20 cellular contexts compared by ENCODE assay signal in genomic region chr6:166449641-166450040, GRCh38.
DNase-seq lines count a peak whose midpoint lies in the region; ATAC-seq and TF ChIP-seq lines count a peak whose summit lies in the region.
"Had no signal": no experiment of that assay in that cellular context is flagged by ENCODE, and none has a peak within 500 bp of the region (broad histone marks: within the 10 kb centered on the region; RNA-seq: fewer than 3 reads in every experiment).

No MANE protein-coding gene starts in this region.

- H3K27ac ChIP-seq in RWPE2 (ENCODE audit: poor library complexity, severe bottlenecking), result no peak overlapping the region
- no peak overlapping the region for H3K27ac ChIP-seq in upper lobe of left lung
- H3K27ac ChIP-seq in gastroesophageal sphincter, result no peak overlapping the region
- H3K27ac ChIP-seq: 22Rv1, BLaER1, C4-2B, GM23248 had no signal

- TF ChIP-seq EP300 in upper lobe of left lung (IDR thresholded peaks at IDR 0.05), result no peak
- no peak for TF ChIP-seq EP300 in gastroesophageal sphincter (IDR thresholded peaks at IDR 0.05)

- no peaks in the 10 kb centered on the region for H3K4me1 Mint-ChIP-seq in WTC11
- H3K4me1 Mint-ChIP-seq: B cell had no signal

- H3K27me3 ChIP-seq in RWPE2 (ENCODE audit: insufficient read depth, poor library complexity, severe bottlenecking) (no peaks in the 10 kb centered on the region), upper lobe of left lung (no peaks in the 10 kb centered on the region), gastroesophageal sphincter (no peaks in the 10 kb centered on the region)
- H3K27me3 ChIP-seq: BLaER1 had no signal

- ATAC-seq in RWPE2 (ENCODE audit: low read depth) (no peak), omental fat pad (ENCODE audit: low FRiP score) (peak; percentile 19), upper lobe of left lung (ENCODE audit: low FRiP score in 2 of 2) (peak; percentile 10 to 41), gastroesophageal sphincter (no peak), WTC11 (no peak)
- ATAC-seq: CD8-positive, alpha-beta T cell had no signal

- H3K36me3 ChIP-seq in RWPE2 (ENCODE audit: low read depth), result peaks cover 24% of the 10 kb centered on the region
- H3K36me3 ChIP-seq in upper lobe of left lung, result peaks cover 7 to 61% (median 38%) of the 10 kb centered on the region in 4 donors
- peaks cover 0 to 73% of the 10 kb centered on the region in 2 donors for H3K36me3 ChIP-seq in gastroesophageal sphincter

- CTCF ChIA-PET in WTC11 (lab: Charles Lee), result no interaction called here

- H3K4me1 ChIP-seq in RWPE2 (ENCODE audit: insufficient read depth, poor library complexity, severe bottlenecking), result no peaks in the 10 kb centered on the region
- no peaks in the 10 kb centered on the region for H3K4me1 ChIP-seq in upper lobe of left lung
- no peaks in the 10 kb centered on the region for H3K4me1 ChIP-seq in gastroesophageal sphincter
- H3K4me1 ChIP-seq: BLaER1, Caco-2 had no signal

- H3K9me3 ChIP-seq in RWPE2 (ENCODE audit: severe bottlenecking) (no peaks in the 10 kb centered on the region), upper lobe of left lung (no peaks in the 10 kb centered on the region), gastroesophageal sphincter (no peaks in the 10 kb centered on the region)
- H3K9me3 ChIP-seq: Caco-2 had no signal

- TF ChIP-seq POLR2A in upper lobe of left lung (IDR thresholded peaks at IDR 0.05) (no peak), gastroesophageal sphincter (IDR thresholded peaks at IDR 0.05) (no peak)

- POLR2A ChIA-PET in WTC11 (lab: Charles Lee), result no interaction called here

- peaks cover 11% of the 10 kb centered on the region for H3K9me3 Mint-ChIP-seq in WTC11
- H3K9me3 Mint-ChIP-seq: CD8-positive, alpha-beta T cell had no signal

- H3K4me3 Mint-ChIP-seq in WTC11, result no peak overlapping the region
- H3K4me3 Mint-ChIP-seq: B cell; CD4-positive, CD25-positive, alpha-beta regulatory T cell; CD8-positive, alpha-beta T cell had no signal

- peaks cover 32% of the 10 kb centered on the region for H3K36me3 Mint-ChIP-seq in WTC11
- H3K36me3 Mint-ChIP-seq: CD8-positive, alpha-beta T cell had no signal

- TF ChIP-seq CTCF in RWPE2 (IDR thresholded peaks at IDR 0.05; ENCODE audit: poor library complexity, severe bottlenecking), result no peak
- TF ChIP-seq CTCF in omental fat pad (IDR thresholded peaks at IDR 0.05), result no peak
- TF ChIP-seq CTCF in upper lobe of left lung (IDR thresholded peaks at IDR 0.05), result no peak
- TF ChIP-seq CTCF in gastroesophageal sphincter (IDR thresholded peaks at IDR 0.05), result no peak
- no peak for TF ChIP-seq CTCF in WTC11 (IDR thresholded peaks at IDR 0.05)

- H3K27me3 Mint-ChIP-seq in WTC11 (ENCODE audit: low read depth), result no peaks in the 10 kb centered on the region

- no peak overlapping the region for H3K27ac Mint-ChIP-seq in WTC11
- H3K27ac Mint-ChIP-seq: B cell; CD4-positive, CD25-positive, alpha-beta regulatory T cell; CD8-positive, alpha-beta T cell had no signal

- DNase-seq in activated CD8-positive, alpha-beta memory T cell treated with anti-CD3 and anti-CD28 coated beads, Interleukin-2, amount 50 U/mL, for 48 hours, result peak; percentile 32
- no peak for DNase-seq in activated CD8-positive, alpha-beta memory T cell treated with anti-CD3 and anti-CD28 coated beads, Interleukin-2, amount 50 U/mL, for 4 hours
- DNase-seq in RWPE2 (ENCODE audit: low spot score), result peak; percentile 35
- DNase-seq in omental fat pad (ENCODE audit: low spot score), result no peak
- peak in 1 of 2 donors; percentile 15 for DNase-seq in upper lobe of left lung
- no peak for DNase-seq in cerebellar nuclear complex (lab: John Stamatoyannopoulos, UW)
- DNase-seq in WTC11 (ENCODE audit: low spot score), result no peak
- DNase-seq: Caco-2; CD4-positive, CD25-positive, alpha-beta regulatory T cell; CD8-positive, alpha-beta T cell; DMS153; DND-41; GM23248; H7; HCEC 1CT had no signal

- H3K4me3 ChIP-seq in RWPE2 (ENCODE audit: severe bottlenecking) (no peak overlapping the region), upper lobe of left lung (no peak overlapping the region), gastroesophageal sphincter (no peak overlapping the region)
- H3K4me3 ChIP-seq: BLaER1, GM23248 had no signal

- 91 to 93% methylated on average over 3 to 8 of the region's 9 CpGs for WGBS in upper lobe of left lung, 2 donors
- WGBS in gastroesophageal sphincter (ENCODE audit: low coverage in 1 of 2), 2 donors, result no CpG with 5 or more reads among the region's 9 CpGs

TF ChIP-seq in WTC11, 78 proteins besides CTCF, POLR2A, EP300 and RAD21:
- TF ChIP-seq ELF4 (CRISPR knock-in tag; IDR thresholded peaks at IDR 0.05; ENCODE audit: low read depth), result no peak
- no peak for TF ChIP-seq MYBL2 (CRISPR knock-in tag; IDR thresholded peaks at IDR 0.05)
- no peak for TF ChIP-seq AR (CRISPR knock-in tag; IDR thresholded peaks at IDR 0.05)
- no peak for TF ChIP-seq CREM (CRISPR knock-in tag; IDR thresholded peaks at IDR 0.05)
- TF ChIP-seq HMGA2 (CRISPR knock-in tag; IDR thresholded peaks at IDR 0.05), result no peak
- TF ChIP-seq, protein P1, sequence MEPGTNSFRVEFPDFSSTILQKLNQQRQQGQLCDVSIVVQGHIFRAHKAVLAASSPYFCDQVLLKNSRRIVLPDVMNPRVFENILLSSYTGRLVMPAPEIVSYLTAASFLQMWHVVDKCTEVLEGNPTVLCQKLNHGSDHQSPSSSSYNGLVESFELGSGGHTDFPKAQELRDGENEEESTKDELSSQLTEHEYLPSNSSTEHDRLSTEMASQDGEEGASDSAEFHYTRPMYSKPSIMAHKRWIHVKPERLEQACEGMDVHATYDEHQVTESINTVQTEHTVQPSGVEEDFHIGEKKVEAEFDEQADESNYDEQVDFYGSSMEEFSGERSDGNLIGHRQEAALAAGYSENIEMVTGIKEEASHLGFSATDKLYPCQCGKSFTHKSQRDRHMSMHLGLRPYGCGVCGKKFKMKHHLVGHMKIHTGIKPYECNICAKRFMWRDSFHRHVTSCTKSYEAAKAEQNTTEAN (CRISPR knock-in tag; IDR thresholded peaks at IDR 0.05), result no peak
- TF ChIP-seq ATF1 (CRISPR knock-in tag; IDR thresholded peaks at IDR 0.05), result no peak
- TF ChIP-seq KAT7 (CRISPR knock-in tag; IDR thresholded peaks at IDR 0.05; ENCODE audit: borderline replicate concordance), result no peak
- TF ChIP-seq EMX1 (CRISPR knock-in tag; IDR thresholded peaks at IDR 0.05), result no peak
- no peak for TF ChIP-seq NFYB (CRISPR knock-in tag; conservative IDR thresholded peaks at IDR 0.05; ENCODE audit: low read depth)
- TF ChIP-seq OVOL2 (CRISPR knock-in tag; IDR thresholded peaks at IDR 0.05; ENCODE audit: borderline replicate concordance), result no peak
- TF ChIP-seq, protein P2, sequence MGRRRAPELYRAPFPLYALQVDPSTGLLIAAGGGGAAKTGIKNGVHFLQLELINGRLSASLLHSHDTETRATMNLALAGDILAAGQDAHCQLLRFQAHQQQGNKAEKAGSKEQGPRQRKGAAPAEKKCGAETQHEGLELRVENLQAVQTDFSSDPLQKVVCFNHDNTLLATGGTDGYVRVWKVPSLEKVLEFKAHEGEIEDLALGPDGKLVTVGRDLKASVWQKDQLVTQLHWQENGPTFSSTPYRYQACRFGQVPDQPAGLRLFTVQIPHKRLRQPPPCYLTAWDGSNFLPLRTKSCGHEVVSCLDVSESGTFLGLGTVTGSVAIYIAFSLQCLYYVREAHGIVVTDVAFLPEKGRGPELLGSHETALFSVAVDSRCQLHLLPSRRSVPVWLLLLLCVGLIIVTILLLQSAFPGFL (CRISPR knock-in tag; IDR thresholded peaks at IDR 0.05; ENCODE audit: borderline replicate concordance), result no peak

Comparison
In these comparisons a context has a peak if more than half of its experiments do, and no peak if none do; other contexts are left out.
1. DNase-seq: peak in activated CD8-positive, alpha-beta memory T cell treated with anti-CD3 and anti-CD28 coated beads, Interleukin-2, amount 50 U/mL, for 48 hours (single experiment) and RWPE2 (single experiment); none in activated CD8-positive, alpha-beta memory T cell treated with anti-CD3 and anti-CD28 coated beads, Interleukin-2, amount 50 U/mL, for 4 hours (single experiment), omental fat pad (single experiment), cerebellar nuclear complex (0 of 2) and WTC11 (single experiment).
2. ATAC-seq: peak in omental fat pad (single experiment) and upper lobe of left lung (2 of 2); none in RWPE2 (single experiment), gastroesophageal sphincter (single experiment) and WTC11 (single experiment).